1 cellular context compared by ENCODE assay signal in the genomic region with DNA sequence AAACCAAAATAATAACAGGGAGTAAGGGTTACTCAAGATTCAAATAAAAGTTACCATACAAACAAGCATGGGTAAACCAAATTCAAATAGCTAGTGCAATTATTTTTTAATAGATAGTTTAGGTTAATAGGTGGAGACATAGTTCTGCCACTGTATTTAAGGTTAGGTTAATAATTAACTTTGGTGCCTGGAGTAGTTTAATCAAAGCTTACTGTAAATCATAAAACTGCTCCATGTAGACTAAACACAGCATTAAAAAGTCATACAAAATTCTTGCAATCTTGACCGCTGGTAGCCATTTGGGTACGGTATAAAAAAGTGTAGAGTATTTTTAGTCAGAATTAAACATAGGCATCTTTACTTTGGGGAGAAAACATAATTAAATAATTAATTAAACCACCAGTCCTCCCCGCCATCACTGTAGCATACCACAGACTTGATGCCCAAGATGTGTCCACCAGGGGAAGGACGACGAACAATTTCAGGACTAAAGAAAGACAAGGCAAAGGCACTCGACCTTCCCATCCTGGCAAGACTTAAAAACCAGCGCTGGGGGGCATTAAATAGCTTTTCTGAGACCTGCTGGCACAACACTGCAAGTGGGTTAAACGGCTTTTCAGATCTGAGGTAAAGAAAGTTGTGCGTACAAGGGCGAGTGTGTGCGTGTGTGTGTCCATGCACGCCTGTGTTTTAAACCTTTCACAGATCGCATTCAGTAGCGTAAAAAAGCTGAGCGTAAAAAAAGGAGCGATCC.
TF ChIP-seq lines count a peak whose summit lies in the region.

No MANE protein-coding gene starts in this region.

TF ChIP-seq in GM12878, 131 proteins besides CTCF, POLR2A, EP300 and RAD21:
- TF ChIP-seq, protein P1, sequence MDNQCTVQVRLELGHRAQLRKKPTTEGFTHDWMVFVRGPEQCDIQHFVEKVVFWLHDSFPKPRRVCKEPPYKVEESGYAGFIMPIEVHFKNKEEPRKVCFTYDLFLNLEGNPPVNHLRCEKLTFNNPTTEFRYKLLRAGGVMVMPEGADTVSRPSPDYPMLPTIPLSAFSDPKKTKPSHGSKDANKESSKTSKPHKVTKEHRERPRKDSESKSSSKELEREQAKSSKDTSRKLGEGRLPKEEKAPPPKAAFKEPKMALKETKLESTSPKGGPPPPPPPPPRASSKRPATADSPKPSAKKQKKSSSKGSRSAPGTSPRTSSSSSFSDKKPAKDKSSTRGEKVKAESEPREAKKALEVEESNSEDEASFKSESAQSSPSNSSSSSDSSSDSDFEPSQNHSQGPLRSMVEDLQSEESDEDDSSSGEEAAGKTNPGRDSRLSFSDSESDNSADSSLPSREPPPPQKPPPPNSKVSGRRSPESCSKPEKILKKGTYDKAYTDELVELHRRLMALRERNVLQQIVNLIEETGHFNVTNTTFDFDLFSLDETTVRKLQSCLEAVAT (IDR thresholded peaks at IDR 0.05), result 0 out of 2 replicates have a peak, but pooled peaks have one; percentile 62
- TF ChIP-seq RCOR1 (conservative IDR thresholded peaks at IDR 0.05; ENCODE audit: low read depth, low read length) (no peak), NR2C1 (IDR thresholded peaks at IDR 0.05) (0 out of 2 replicates have a peak, but pooled peaks have one; percentile 17), RBBP5 (conservative IDR thresholded peaks at IDR 0.05) (no peak)
